ENCODE assay signal across 11 cellular contexts in the genomic region with DNA sequence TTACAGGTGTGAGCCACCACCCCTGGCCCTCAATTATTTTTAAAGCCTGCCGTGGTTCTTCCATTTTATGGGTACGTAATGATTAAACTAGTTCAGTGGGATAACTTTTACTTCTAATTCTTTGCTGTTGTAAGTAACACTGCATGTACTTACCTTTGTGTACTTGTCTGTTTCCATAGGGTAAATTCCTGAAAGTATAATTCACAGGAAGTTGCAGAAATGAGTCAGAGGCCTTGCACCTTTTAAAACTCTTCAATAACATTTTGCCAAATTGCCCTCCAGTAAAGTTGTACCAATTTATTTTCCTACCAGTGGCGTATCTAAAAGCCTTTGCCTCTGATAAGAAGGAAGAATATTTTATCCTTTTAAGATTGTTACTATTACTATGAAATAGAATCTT.
A peak's percentile ranks its signal among the peaks of the same experiment; 100 is the strongest.
DNase-seq lines count a peak whose midpoint lies in the region; ATAC-seq and TF ChIP-seq lines count a peak whose summit lies in the region.
"Had no signal": no experiment of that assay in that cellular context is flagged by ENCODE, and none has a peak within 500 bp of the region (broad histone marks: within the 10 kb centered on the region; RNA-seq: fewer than 3 reads in every experiment).

No MANE protein-coding gene starts in this region.

- H3K4me1 Mint-ChIP-seq in activated CD4-positive, alpha-beta T cell treated with anti-CD3 and anti-CD28 coated beads, Interleukin-2, amount 10 ng/mL, durations not matched to agents 7 days and 5 days: peaks cover 87% of the 10 kb centered on the region

- H3K36me3 Mint-ChIP-seq in activated CD4-positive, alpha-beta T cell treated with anti-CD3 and anti-CD28 coated beads, Interleukin-2, amount 10 ng/mL, durations not matched to agents 7 days and 5 days (ENCODE audit: low read depth): peaks cover 90% of the 10 kb centered on the region

- H3K27me3 ChIP-seq in SJSA1 (replicated peaks) (no peaks in the 10 kb centered on the region), gastrocnemius medialis (no peaks in the 10 kb centered on the region), aorta (ENCODE audit: control insufficient read depth in 1 of 2, insufficient read depth in 2 of 2, low read length in 1 of 2) (no peaks in the 10 kb centered on the region)
- H3K27me3 ChIP-seq: colonic mucosa had no signal

- H3K27ac Mint-ChIP-seq in activated CD4-positive, alpha-beta T cell treated with anti-CD3 and anti-CD28 coated beads, Interleukin-2, amount 10 ng/mL, durations not matched to agents 7 days and 5 days: peak overlapping the region; percentile 65

- peaks cover 26% of the 10 kb centered on the region for H3K9me3 Mint-ChIP-seq in activated CD4-positive, alpha-beta T cell treated with anti-CD3 and anti-CD28 coated beads, Interleukin-2, amount 10 ng/mL, durations not matched to agents 7 days and 5 days

- no peaks in the 10 kb centered on the region for H3K27me3 Mint-ChIP-seq in activated CD4-positive, alpha-beta T cell treated with anti-CD3 and anti-CD28 coated beads, Interleukin-2, amount 10 ng/mL, durations not matched to agents 7 days and 5 days

- H3K4me3 Mint-ChIP-seq in activated CD4-positive, alpha-beta T cell treated with anti-CD3 and anti-CD28 coated beads, Interleukin-2, amount 10 ng/mL, durations not matched to agents 7 days and 5 days: no peak overlapping the region

- in situ Hi-C loops in gastrocnemius medialis (cut with MboI; ENCODE audit: low sequenced_read_pairs in 4 of 4): no loop called here

- peaks cover 56% of the 10 kb centered on the region for H3K36me3 ChIP-seq in SJSA1
- H3K36me3 ChIP-seq in gastrocnemius medialis: no peaks in the 10 kb centered on the region
- H3K36me3 ChIP-seq in aorta (ENCODE audit: control insufficient read depth in 1 of 2, insufficient read depth in 2 of 2, low read length in 1 of 2): no peaks in the 10 kb centered on the region
- H3K36me3 ChIP-seq: colonic mucosa had no signal

- H3K27ac ChIP-seq in SJSA1 (peak overlapping the region; percentile 96), gastrocnemius medialis (peak overlapping the region; percentile 67 to 84 (median 81)), aorta (ENCODE audit: low read depth in 1 of 2, low read length in 2 of 2) (no peak overlapping the region)
- H3K27ac ChIP-seq: colonic mucosa had no signal

- H3K4me1 ChIP-seq in SJSA1 (replicated peaks): peaks cover 91% of the 10 kb centered on the region
- peaks cover 79 to 94% of the 10 kb centered on the region in 2 donors for H3K4me1 ChIP-seq in gastrocnemius medialis
- peaks cover 3% of the 10 kb centered on the region in 2 donors for H3K4me1 ChIP-seq in aorta (ENCODE audit: control insufficient read depth in 1 of 2, insufficient read depth in 2 of 2, low read length in 2 of 2)
- H3K4me1 ChIP-seq: colonic mucosa had no signal

- POLR2A ChIA-PET in activated CD4-positive, alpha-beta T cell treated with anti-CD3 and anti-CD28 coated beads, Interleukin-2, amount 10 ng/mL, durations not matched to agents 7 days and 5 days (lab: Charles Lee): no interaction called here

- no peak for DNase-seq in activated CD4-positive, alpha-beta T cell treated with anti-CD3 and anti-CD28 coated beads, Interleukin-2, amount 10 ng/mL, durations not matched to agents 7 days and 5 days
- no peak for DNase-seq in activated CD4-positive, alpha-beta T cell treated with anti-CD3 and anti-CD28 coated beads, Interleukin-2, amount 50 U/mL, for 48 hours
- DNase-seq in SJSA1 (ENCODE audit: low read depth in 1 of 2, low spot score in 2 of 2) (peak in 1 of 2 experiments; percentile 60), dermis microvascular lymphatic vessel endothelial cell (ENCODE audit: low read depth in 2 of 2) (peak; percentile 61 to 82), gastrocnemius medialis (no peak), retina (no peak), NCI-H510A (lab: John Stamatoyannopoulos, UW) (no peak), aorta (no peak)
- DNase-seq: colonic mucosa, glutamatergic neuron, NCI-H1417 treated with DMSO at 0.1 percent for 48 hours had no signal

- TF ChIP-seq CTCF in gastrocnemius medialis (IDR thresholded peaks at IDR 0.05 in 4 of 5, conservative IDR thresholded peaks at IDR 0.05 in 1 of 5): no peak

- WGBS in aorta, 2 donors: 75 to 94% methylated on average over 3 of the region's 3 CpGs

- no peaks in the 10 kb centered on the region for H3K9me3 ChIP-seq in SJSA1 (replicated peaks)
- H3K9me3 ChIP-seq in gastrocnemius medialis: no peaks in the 10 kb centered on the region
- H3K9me3 ChIP-seq in aorta (ENCODE audit: control insufficient read depth, low read length): no peaks in the 10 kb centered on the region
- H3K9me3 ChIP-seq: colonic mucosa had no signal

- no peak for TF ChIP-seq POLR2A in gastrocnemius medialis (IDR thresholded peaks at IDR 0.05)

- CTCF ChIA-PET in activated CD4-positive, alpha-beta T cell treated with anti-CD3 and anti-CD28 coated beads, Interleukin-2, amount 10 ng/mL, durations not matched to agents 7 days and 5 days (lab: Charles Lee): interaction anchor here (1.0 kb wide), 1 partner anchor 64 kb away, joined by 3 read pairs; no protein-coding TSS in a partner anchor

- H3K4me3 ChIP-seq in SJSA1: no peak overlapping the region
- no peak overlapping the region for H3K4me3 ChIP-seq in gastrocnemius medialis
- H3K4me3 ChIP-seq in aorta (ENCODE audit: low read length in 2 of 2): no peak overlapping the region
- H3K4me3 ChIP-seq: colonic mucosa had no signal

- no peak for ATAC-seq in gastrocnemius medialis
- ATAC-seq in aorta (ENCODE audit: low FRiP score): no peak

- intact Hi-C loops in gastrocnemius medialis (cut with DNase I; ENCODE audit: low total_unique reads): no loop called here
- intact Hi-C loops in aorta (cut with DNase I): no loop called here

Comparison
In these comparisons a context has a peak if more than half of its experiments do, and no peak if none do; other contexts are left out.
1. DNase-seq: peak in dermis microvascular lymphatic vessel endothelial cell (2 of 2); none in activated CD4-positive, alpha-beta T cell treated with anti-CD3 and anti-CD28 coated beads, Interleukin-2, amount 10 ng/mL, durations not matched to agents 7 days and 5 days (single experiment), activated CD4-positive, alpha-beta T cell treated with anti-CD3 and anti-CD28 coated beads, Interleukin-2, amount 50 U/mL, for 48 hours (0 of 2), gastrocnemius medialis (0 of 2), retina (single experiment), NCI-H510A (single experiment) and aorta (0 of 2).
2. H3K27ac ChIP-seq: peak in SJSA1 (single experiment) and gastrocnemius medialis (4 of 4); none in aorta (0 of 2).